In the genomic region with DNA sequence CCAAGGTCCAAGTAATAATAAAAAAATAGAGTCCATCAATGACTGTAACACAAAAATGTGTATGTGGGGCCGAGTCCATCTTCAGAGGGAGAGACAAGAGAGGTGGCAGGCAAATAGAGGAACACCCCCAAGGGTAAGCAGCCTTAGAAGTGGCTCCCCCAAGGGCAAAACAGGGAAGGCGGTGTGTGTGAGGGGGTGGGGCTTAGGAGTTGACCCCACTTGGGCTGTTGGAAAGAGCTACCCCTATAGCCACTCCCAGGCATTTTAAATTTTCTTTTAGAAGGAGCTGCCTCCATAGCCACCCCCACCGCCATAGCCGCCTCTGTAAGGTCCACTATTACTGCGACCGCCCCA, we compare ENCODE assay signal across 8 cellular contexts. TPM values are rescaled to one million over a fixed set of nuclear protein-coding genes. Genes with fewer than 3 reads are reported as not detected.
DNase-seq lines count a peak whose midpoint lies in the region; ATAC-seq and TF ChIP-seq lines count a peak whose summit lies in the region.

No MANE protein-coding gene starts in this region.

- H3K27me3 Mint-ChIP-seq in activated T-helper 2 cell treated with anti-CD3 and anti-CD28 coated beads, Interferon-gamma antibody, Interleukin-2, Interleukin-4, amounts not matched to agents 10 μg/mL and 5 μg/mL and 100 μg/mL, durations not matched to agents 14 hours and 24 hours and 36 hours (ENCODE audit: low read depth), result no peaks in the 10 kb centered on the region

- 0 out of 2 replicates have a peak, but pooled peaks cover 3% of the 10 kb centered on the region for H3K36me3 ChIP-seq in ES-I3 (ENCODE audit: insufficient read depth, low read length)
- H3K36me3 ChIP-seq in MM.1S (replicated peaks; ENCODE audit: insufficient read depth, low read length), result 0 out of 2 replicates have a peak, but pooled peaks cover 6% of the 10 kb centered on the region

- intact Hi-C loops in activated T-helper 2 cell treated with anti-CD3 and anti-CD28 coated beads, Interferon-gamma antibody, Interleukin-2, Interleukin-4, amounts not matched to agents 10 μg/mL and 5 μg/mL and 100 μg/mL, durations not matched to agents 14 hours and 24 hours and 36 hours (cut with micrococcal nuclease), result loop anchor here (5.0 kb wide), 1 partner anchor 134 kb away; a partner anchor contains a TSS
- intact Hi-C loops in left ventricle myocardium superior (cut with micrococcal nuclease), result no loop called here

- peaks cover 7% of the 10 kb centered on the region for H3K4me1 ChIP-seq in ES-I3 (ENCODE audit: insufficient read depth, low read length)
- H3K4me1 ChIP-seq in MM.1S (ENCODE audit: low read length), result peaks cover 9% of the 10 kb centered on the region

- peaks cover 22% of the 10 kb centered on the region; the same call in 1 of the 2 replicates for H3F3A ChIP-seq in MM.1S (ENCODE audit: insufficient read depth, low read length)

- no peak for TF ChIP-seq CTCF in MM.1S (IDR thresholded peaks at IDR 0.05; ENCODE audit: low read length)
- no peak for TF ChIP-seq CTCF in GM20000 (IDR thresholded peaks at IDR 0.05; ENCODE audit: extremely low read depth, missing control alignments)

- DNase-seq in MM.1S, result no peak
- DNase-seq in activated T-helper 2 cell treated with anti-CD3 and anti-CD28 coated beads, Interferon-gamma antibody, Interleukin-2, Interleukin-4, amounts not matched to agents 10 μg/mL and 5 μg/mL and 100 μg/mL, durations not matched to agents 14 hours and 24 hours and 36 hours (ENCODE audit: low spot score), result no peak
- no peak for DNase-seq in left ventricle myocardium superior
- DNase-seq in skeletal muscle cell (ENCODE audit: low read depth), result no peak
- DNase-seq in HK-2 (ENCODE audit: unreplicated experiment), result no peak
- no peak for DNase-seq in GM20000 (ENCODE audit: low spot score)

- H3K9ac ChIP-seq in ES-I3 (ENCODE audit: low read depth, low read length) (peak overlapping the region; percentile 92), MM.1S (ENCODE audit: low read length) (peak overlapping the region; percentile 99)

- H2AFZ ChIP-seq in MM.1S (ENCODE audit: low read length), result no peak overlapping the region

- H3K4me2 ChIP-seq in MM.1S (ENCODE audit: low read depth, low read length), result peak overlapping the region; percentile 91

- peaks cover 4% of the 10 kb centered on the region for H3K9me3 Mint-ChIP-seq in activated T-helper 2 cell treated with anti-CD3 and anti-CD28 coated beads, Interferon-gamma antibody, Interleukin-2, Interleukin-4, amounts not matched to agents 10 μg/mL and 5 μg/mL and 100 μg/mL, durations not matched to agents 14 hours and 24 hours and 36 hours

- H3K27me3 ChIP-seq in MM.1S (replicated peaks; ENCODE audit: insufficient read depth, low read length), result no peaks in the 10 kb centered on the region

- H3K4me3 Mint-ChIP-seq in activated T-helper 2 cell treated with anti-CD3 and anti-CD28 coated beads, Interferon-gamma antibody, Interleukin-2, Interleukin-4, amounts not matched to agents 10 μg/mL and 5 μg/mL and 100 μg/mL, durations not matched to agents 14 hours and 24 hours and 36 hours (ENCODE audit: low read depth), result peak overlapping the region; percentile 99

- H3K27ac Mint-ChIP-seq in activated T-helper 2 cell treated with anti-CD3 and anti-CD28 coated beads, Interferon-gamma antibody, Interleukin-2, Interleukin-4, amounts not matched to agents 10 μg/mL and 5 μg/mL and 100 μg/mL, durations not matched to agents 14 hours and 24 hours and 36 hours, result peak overlapping the region; percentile 100

- H3K36me3 Mint-ChIP-seq in activated T-helper 2 cell treated with anti-CD3 and anti-CD28 coated beads, Interferon-gamma antibody, Interleukin-2, Interleukin-4, amounts not matched to agents 10 μg/mL and 5 μg/mL and 100 μg/mL, durations not matched to agents 14 hours and 24 hours and 36 hours (ENCODE audit: low read depth), result peaks cover 45% of the 10 kb centered on the region

- peak overlapping the region; percentile 99 for H3K4me3 ChIP-seq in MM.1S (ENCODE audit: low read length)
- peak overlapping the region; percentile 95 for H3K4me3 ChIP-seq in skeletal muscle cell (ENCODE audit: low read depth, low read length)

- ATAC-seq in left ventricle myocardium superior (peak; percentile 2), HG03439 (IDR thresholded peaks at IDR 0.05; ENCODE audit: unreplicated experiment) (no peak)

- no peaks in the 10 kb centered on the region for H3K9me2 ChIP-seq in MM.1S (replicated peaks; ENCODE audit: insufficient read depth, low read length)

- H3K27ac ChIP-seq in MM.1S (ENCODE audit: low read length), result no peak overlapping the region; the same call in 1 of the 2 replicates

- peaks cover 44% of the 10 kb centered on the region for H4K20me1 ChIP-seq in MM.1S (ENCODE audit: insufficient read depth, low read length)

- H3K79me2 ChIP-seq in MM.1S (ENCODE audit: low read length), result peaks cover 48% of the 10 kb centered on the region

- peaks cover 21% of the 10 kb centered on the region for H3K4me1 Mint-ChIP-seq in activated T-helper 2 cell treated with anti-CD3 and anti-CD28 coated beads, Interferon-gamma antibody, Interleukin-2, Interleukin-4, amounts not matched to agents 10 μg/mL and 5 μg/mL and 100 μg/mL, durations not matched to agents 14 hours and 24 hours and 36 hours (ENCODE audit: low read depth)

- H3K9me3 ChIP-seq in ES-I3 (ENCODE audit: control insufficient read depth, insufficient read depth, low read length) (no peaks in the 10 kb centered on the region), MM.1S (replicated peaks; ENCODE audit: insufficient read depth, low read length) (no peaks in the 10 kb centered on the region)

RNA-seq across cellular contexts. Expression of a gene that starts 1.3 kb away (rescaled TPM):
- total RNA-seq in activated T-helper 2 cell treated with anti-CD3 and anti-CD28 coated beads, Interferon-gamma antibody, Interleukin-2, Interleukin-4, amounts not matched to agents 10 μg/mL and 5 μg/mL and 100 μg/mL, durations not matched to agents 14 hours and 24 hours and 36 hours, result 37.2 and 37.5 TPM in 2 replicates
- 13.7 TPM for total RNA-seq in left ventricle myocardium superior

RNA-seq across cellular contexts. Expression of a gene that starts 17.0 kb away (rescaled TPM):
- 1.7 and 2.3 TPM in 2 replicates for total RNA-seq in activated T-helper 2 cell treated with anti-CD3 and anti-CD28 coated beads, Interferon-gamma antibody, Interleukin-2, Interleukin-4, amounts not matched to agents 10 μg/mL and 5 μg/mL and 100 μg/mL, durations not matched to agents 14 hours and 24 hours and 36 hours
- 24.5 TPM for total RNA-seq in left ventricle myocardium superior
